ENCODE assay signal across 19 cellular contexts in genomic region chr2:71102981-71103681, GRCh38. TPM values are rescaled to one million over a fixed set of nuclear protein-coding genes. Genes with fewer than 3 reads are reported as not detected.
DNase-seq lines count a peak whose midpoint lies in the region; ATAC-seq, FAIRE-seq and TF ChIP-seq lines count a peak whose summit lies in the region.
"Had no signal": no experiment of that assay in that cellular context is flagged by ENCODE, and none has a peak within 500 bp of the region (broad histone marks: within the 10 kb centered on the region; RNA-seq: fewer than 3 reads in every experiment).

No MANE protein-coding gene starts in this region.

- H3K4me1 Mint-ChIP-seq in GM23338: peaks cover 14% of the 10 kb centered on the region

- peaks cover 5% of the 10 kb centered on the region for H3K4me1 ChIP-seq in GM23338 (ENCODE audit: insufficient read depth)
- peaks cover 0 to 7% (median 5%) of the 10 kb centered on the region in 4 experiments; a peak in 4 of 7 replicates for H3K4me1 ChIP-seq in H1 (replicated peaks in 1 of 4; ENCODE audit: control insufficient read depth in 3 of 4, insufficient read depth in 4 of 4, low read length in 3 of 4)
- H3K4me1 ChIP-seq: A549 had no signal

- peak overlapping the region; percentile 13; the same call in 1 of the 2 replicates for H3K27ac Mint-ChIP-seq in GM23338

- no peak for TF ChIP-seq EP300 in Ishikawa (IDR thresholded peaks at IDR 0.05; ENCODE audit: borderline replicate concordance)
- no peak for TF ChIP-seq EP300 in H1 (IDR thresholded peaks at IDR 0.05; ENCODE audit: borderline replicate concordance in 1 of 2, low read depth in 2 of 2, low read length in 2 of 2)

- TF ChIP-seq CTCF in GM23338 (conservative IDR thresholded peaks at IDR 0.05; ENCODE audit: low read depth in 2 of 2): no peak
- no peak for TF ChIP-seq CTCF in H1 (IDR thresholded peaks at IDR 0.05; ENCODE audit: control extremely low read depth in 1 of 3, insufficient read depth in 1 of 3, low read depth in 1 of 3, low read length in 3 of 3)

- peak; percentile 62 for ATAC-seq in GM23338
- ATAC-seq: A549, HCT116 had no signal

- no peaks in the 10 kb centered on the region for H3K27me3 ChIP-seq in GM23338 (ENCODE audit: insufficient read depth)
- no peaks in the 10 kb centered on the region for H3K27me3 ChIP-seq in H1 (replicated peaks in 1 of 4; ENCODE audit: control insufficient read depth in 3 of 4, extremely low read depth in 1 of 4, insufficient read depth in 3 of 4, low read length in 3 of 4)

- peak overlapping the region; percentile 18; the same call in 1 of the 2 replicates for H2BK12ac ChIP-seq in H1 (ENCODE audit: low read depth, low read length)

- H3K79me2 ChIP-seq in GM23338 (replicated peaks; ENCODE audit: insufficient read depth) (no peaks in the 10 kb centered on the region), H1 (ENCODE audit: control insufficient read depth in 1 of 2, insufficient read depth in 2 of 2, low read length in 2 of 2) (no peaks in the 10 kb centered on the region)

- no peak overlapping the region for H4K5ac ChIP-seq in H1 (ENCODE audit: insufficient read length, low read depth, low read length)

- TF ChIP-seq RAD21 in Ishikawa (IDR thresholded peaks at IDR 0.05; ENCODE audit: low read depth): no peak
- TF ChIP-seq RAD21 in H1 (IDR thresholded peaks at IDR 0.05 in 1 of 2, conservative IDR thresholded peaks at IDR 0.05 in 1 of 2; ENCODE audit: low read depth in 2 of 2, low read length in 2 of 2): no peak

- H3K4ac ChIP-seq in H1 (replicated peaks; ENCODE audit: insufficient read length, low read depth, low read length): no peak overlapping the region

- H4K20me1 ChIP-seq in GM23338 (replicated peaks; ENCODE audit: insufficient read depth): no peaks in the 10 kb centered on the region
- no peaks in the 10 kb centered on the region for H4K20me1 ChIP-seq in H1 (replicated peaks in 1 of 2; ENCODE audit: control insufficient read depth in 1 of 2, insufficient read depth in 2 of 2, low read length in 2 of 2)

- 53% methylated on average over 6 of the region's 6 CpGs; no CpG with 5 or more reads in 1 of the 2 experiments for WGBS in H1 (ENCODE audit: extremely low coverage in 1 of 2, insufficient coverage in 1 of 2, insufficient read length in 1 of 2, insufficient replicate concordance in 2 of 2, low coverage in 1 of 2, low lambda C conversion rate in 2 of 2, missing lambda C conversion rate in 1 of 2), 2 experiments

- H3K27ac ChIP-seq in GM23338 (ENCODE audit: low read depth): peak overlapping the region; percentile 60; the same call in 1 of the 2 replicates
- H3K27ac ChIP-seq in H1 (ENCODE audit: low read depth, low read length): no peak overlapping the region
- H3K27ac ChIP-seq: A549, C4-2B, KMS-11 had no signal

- H4K8ac ChIP-seq in H1 (ENCODE audit: extremely low read depth, insufficient read depth, low read length): no peak overlapping the region

- H2BK120ac ChIP-seq in H1 (replicated peaks; ENCODE audit: low read depth, low read length): no peak overlapping the region

- POLR2A ChIA-PET in H1 (lab: Charles Lee; ENCODE audit: partially characterized antibody): interaction anchor here (0.8 to 3.8 kb wide), 6 partner anchors 14 to 32 kb away, joined by 3 to 18 read pairs (median 4); partner anchors contain the start of gene MCEE

- no peaks in the 10 kb centered on the region for H3K9me3 ChIP-seq in H1 (ENCODE audit: insufficient read depth in 2 of 2, low read depth in 1 of 2, low read length in 1 of 2)

- H3K56ac ChIP-seq in H1 (replicated peaks; ENCODE audit: insufficient read length, low read depth, low read length): no peak overlapping the region

- no peak overlapping the region for H2AK5ac ChIP-seq in H1 (ENCODE audit: low read depth, low read length)

- H3K4me3 ChIP-seq in GM23338 (no peak overlapping the region), H1 (ENCODE audit: extremely low read depth in 1 of 4, insufficient read depth in 2 of 4, low read depth in 3 of 4, low read length in 4 of 4) (no peak overlapping the region)
- H3K4me3 ChIP-seq: A549 had no signal

- H3K4me3 Mint-ChIP-seq in GM23338: no peak overlapping the region

- peak overlapping the region; percentile 63; the same call in 1 of the 2 replicates for H2BK5ac ChIP-seq in H1 (ENCODE audit: low read depth, low read length)

- peaks cover 3% of the 10 kb centered on the region; the same call in 1 of the 2 replicates for H3K9me2 ChIP-seq in GM23338 (ENCODE audit: insufficient read depth)

- H3K23ac ChIP-seq in H1 (ENCODE audit: insufficient read length): no peak overlapping the region

- H3K36me3 ChIP-seq in GM23338 (ENCODE audit: insufficient read depth) (no peaks in the 10 kb centered on the region), H1 (ENCODE audit: control insufficient read depth in 2 of 4, insufficient read depth in 4 of 4, low read length in 3 of 4) (no peaks in the 10 kb centered on the region)

- H3K9me3 Mint-ChIP-seq in GM23338: peaks cover 18% of the 10 kb centered on the region

- no peak overlapping the region for H3K18ac ChIP-seq in H1 (ENCODE audit: extremely low read depth, low read length)

- peak; percentile 59 for DNase-seq in GM23338 (ENCODE audit: low spot score)
- peak in 1 of 2 experiments; percentile 72 for DNase-seq in H1 (ENCODE audit: low read depth in 1 of 2, low spot score in 2 of 2)
- DNase-seq in iPS DF 4.7 (ENCODE audit: extremely low read depth, low spot score): peak; percentile 41
- DNase-seq in activated gamma-delta T cell treated with Interleukin-2 at 50 U/mL for 16 hours: no peak
- no peak for DNase-seq in amygdala (lab: John Stamatoyannopoulos, UW)
- no peak for DNase-seq in NCI-H82 (lab: John Stamatoyannopoulos, UW)
- DNase-seq in NCI-H2171 (lab: John Stamatoyannopoulos, UW): no peak
- DNase-seq: COR-L47, MM.1S, NCI-H1105 treated with DMSO at 0.1 percent for 48 hours, NCI-H2029, NCI-H510A treated with DMSO at 0.1 percent for 48 hours, OCI-M1, RPMI8226 had no signal

- no peaks in the 10 kb centered on the region for H3K23me2 ChIP-seq in H1 (ENCODE audit: low read depth, low read length)

- no peak overlapping the region for H3K14ac ChIP-seq in H1 (ENCODE audit: insufficient read length)

- H2AFZ ChIP-seq in GM23338: no peak overlapping the region
- 0 out of 2 replicates have a peak overlapping the region, but pooled peaks have one; percentile 23 for H2AFZ ChIP-seq in H1 (ENCODE audit: low read length)

- TF ChIP-seq POLR2A in H1 (IDR thresholded peaks at IDR 0.05; ENCODE audit: control extremely low read depth in 1 of 2, low read depth in 2 of 2, low read length in 2 of 2): no peak

- peak; percentile 89 for FAIRE-seq in H1 (lab: Jason Lieb, UNC)
- FAIRE-seq: A549 had no signal

- no peaks in the 10 kb centered on the region for H3K27me3 Mint-ChIP-seq in GM23338 (ENCODE audit: insufficient read depth, low read depth, poor library complexity)

- no peak overlapping the region for H2BK15ac ChIP-seq in H1 (ENCODE audit: low read length)

- 0 out of 2 replicates have a peak, but pooled peaks cover 4% of the 10 kb centered on the region for H3F3A ChIP-seq in GM23338 (replicated peaks; ENCODE audit: low read depth)

- no peak overlapping the region for H3K4me2 ChIP-seq in GM23338
- H3K4me2 ChIP-seq in H1 (ENCODE audit: insufficient read depth in 1 of 2, low read depth in 2 of 2, low read length in 2 of 2): peak overlapping the region; percentile 10 to 44; a peak in 3 of 4 replicates
- H3K4me2 ChIP-seq: A549, KMS-11 had no signal

- H3K79me1 ChIP-seq in H1 (ENCODE audit: low read depth, low read length): no peaks in the 10 kb centered on the region

- CTCF ChIA-PET in H1 (lab: Charles Lee; ENCODE audit: partially characterized antibody): interaction anchor here (0.8 to 8.2 kb wide), 10 partner anchors 11 to 102 kb away, joined by 3 to 100 read pairs (median 4); partner anchors contain the start of gene NAGK

- no peak overlapping the region for H3K9ac ChIP-seq in H1 (replicated peaks in 1 of 4; ENCODE audit: extremely low read depth in 1 of 4, low read depth in 3 of 4, low read length in 3 of 4)
- H3K9ac ChIP-seq: KMS-11 had no signal

- H2BK20ac ChIP-seq in H1 (ENCODE audit: low read length): no peak overlapping the region

- peaks cover 5% of the 10 kb centered on the region; the same call in 1 of the 3 replicates for H3K36me3 Mint-ChIP-seq in GM23338 (ENCODE audit: low read depth)

- H4K91ac ChIP-seq in H1 (replicated peaks; ENCODE audit: insufficient read length, low read length): no peak overlapping the region

RNA-seq across cellular contexts. Expression of gene MCEE, which starts 26.9 kb away (rescaled TPM):
- 8.4 and 9.9 TPM in 2 replicates for total RNA-seq in GM23338 (2014; rRNA removed; shearing (Covaris generic))
- polyA plus RNA-seq in GM23338 (2016; fragmentation: Nextera tagmentation; extraction: Ambion mirVana) (26.2 and 31.1 TPM in 2 replicates), H1 (2011; rRNA removed) (6.5 and 7.3 TPM in 2 replicates)
- 14.1 and 15.5 TPM in 2 replicates for total RNA-seq in H1 (2021; fragmentation: NEBNext Ultra II Directional; extraction: Animal tissue kit (Norgen Biotek cat#: 25700))
- polyA plus RNA-seq in H1 (2011; cell fraction: cytosol; rRNA removed): 10.7 TPM
- polyA plus RNA-seq in H1 (2011; cell fraction: nucleus; rRNA removed): 10.2 TPM
- polyA plus RNA-seq in H1 (2012, experiment 1 of 2): 11.5 to 20.4 TPM (median 12.3 TPM) in 4 replicates
- 7.1 TPM for polyA plus RNA-seq in H1 (2012, experiment 2 of 2)
- 15.2 TPM for polyA plus RNA-seq in H1 (2013, experiment 1 of 2)
- 14.7 TPM for polyA plus RNA-seq in H1 (2013, experiment 2 of 2)
- 3.6 and 5.9 TPM in 2 replicates for polyA minus RNA-seq in H1 (2011; rRNA and poly(A)+ RNA removed)
- polyA minus RNA-seq in H1 (2011; cell fraction: cytosol; rRNA and poly(A)+ RNA removed): 5.8 TPM
- 10.0 TPM for polyA minus RNA-seq in H1 (2011; cell fraction: nucleus; rRNA and poly(A)+ RNA removed)

RNA-seq across cellular contexts. Expression of gene MPHOSPH10, which starts 27.3 kb away (rescaled TPM):
- 23.8 and 24.9 TPM in 2 replicates for total RNA-seq in GM23338 (2014; rRNA removed; shearing (Covaris generic))
- polyA plus RNA-seq in GM23338 (2016; fragmentation: Nextera tagmentation; extraction: Ambion mirVana): 53.7 and 64.8 TPM in 2 replicates
- 39.1 and 42.8 TPM in 2 replicates for total RNA-seq in H1 (2021; fragmentation: NEBNext Ultra II Directional; extraction: Animal tissue kit (Norgen Biotek cat#: 25700))
- polyA plus RNA-seq in H1 (2011; rRNA removed): 4.0 and 4.5 TPM in 2 replicates
- polyA plus RNA-seq in H1 (2011; cell fraction: cytosol; rRNA removed): 15.0 TPM
- polyA plus RNA-seq in H1 (2011; cell fraction: nucleus; rRNA removed): 5.1 TPM
- 13.8 to 32.5 TPM (median 16.9 TPM) in 4 replicates for polyA plus RNA-seq in H1 (2012, experiment 1 of 2)
- polyA plus RNA-seq in H1 (2012, experiment 2 of 2): 2.8 TPM
- polyA plus RNA-seq in H1 (2013, experiment 1 of 2): 44.7 TPM
- polyA plus RNA-seq in H1 (2013, experiment 2 of 2): 43.6 TPM
- 4.1 and 4.6 TPM in 2 replicates for polyA minus RNA-seq in H1 (2011; rRNA and poly(A)+ RNA removed)
- 9.7 TPM for polyA minus RNA-seq in H1 (2011; cell fraction: cytosol; rRNA and poly(A)+ RNA removed)
- 13.5 TPM for polyA minus RNA-seq in H1 (2011; cell fraction: nucleus; rRNA and poly(A)+ RNA removed)

RNA-seq across cellular contexts. Expression of gene NAGK, which starts 34.7 kb away (rescaled TPM):
- total RNA-seq in GM23338 (2014; rRNA removed; shearing (Covaris generic)): 24.3 and 55.6 TPM in 2 replicates
- polyA plus RNA-seq in GM23338 (2016; fragmentation: Nextera tagmentation; extraction: Ambion mirVana): 47.0 and 48.0 TPM in 2 replicates
- total RNA-seq in H1 (2021; fragmentation: NEBNext Ultra II Directional; extraction: Animal tissue kit (Norgen Biotek cat#: 25700)): 59.9 and 62.2 TPM in 2 replicates
- 57.9 and 67.8 TPM in 2 replicates for polyA plus RNA-seq in H1 (2011; rRNA removed)
- polyA plus RNA-seq in H1 (2011; cell fraction: cytosol; rRNA removed): 63.9 TPM
- 75.4 TPM for polyA plus RNA-seq in H1 (2011; cell fraction: nucleus; rRNA removed)
- polyA plus RNA-seq in H1 (2012, experiment 1 of 2): 53.2 to 66.3 TPM (median 60.8 TPM) in 4 replicates
- polyA plus RNA-seq in H1 (2012, experiment 2 of 2): 36.9 TPM
- polyA plus RNA-seq in H1 (2013, experiment 1 of 2): 68.3 TPM
- polyA plus RNA-seq in H1 (2013, experiment 2 of 2): 67.6 TPM
- 26.1 and 42.8 TPM in 2 replicates for polyA minus RNA-seq in H1 (2011; rRNA and poly(A)+ RNA removed)
- polyA minus RNA-seq in H1 (2011; cell fraction: cytosol; rRNA and poly(A)+ RNA removed): 21.1 TPM
- 40.8 TPM for polyA minus RNA-seq in H1 (2011; cell fraction: nucleus; rRNA and poly(A)+ RNA removed)

Comparison
In these comparisons a context has a peak if more than half of its experiments do, and no peak if none do; other contexts are left out.
1. DNase-seq: peak in GM23338 (single experiment) and iPS DF 4.7 (single experiment); none in activated gamma-delta T cell treated with Interleukin-2 at 50 U/mL for 16 hours (single experiment), amygdala (0 of 56), NCI-H82 (single experiment) and NCI-H2171 (single experiment).